9 cellular contexts compared by ENCODE assay signal in genomic region chr3:108486910-108487309, GRCh38. TPM values are rescaled to one million over a fixed set of nuclear protein-coding genes. Genes with fewer than 3 reads are reported as not detected.
A peak's percentile ranks its signal among the peaks of the same experiment; 100 is the strongest.
DNase-seq lines count a peak whose midpoint lies in the region; ATAC-seq, FAIRE-seq and TF ChIP-seq lines count a peak whose summit lies in the region.
"Had no signal": no experiment of that assay in that cellular context is flagged by ENCODE, and none has a peak within 500 bp of the region (broad histone marks: within the 10 kb centered on the region; RNA-seq: fewer than 3 reads in every experiment).

No MANE protein-coding gene starts in this region.

- no TSS peak for BruUV-seq in HepG2 (replicated peaks; lab: Mats Ljungman, UMichigan)

- no peak for FAIRE-seq in HepG2 (lab: Jason Lieb, UNC)
- peak; percentile 13 for FAIRE-seq in urothelium cell line (lab: Jason Lieb, UNC)

- TF ChIP-seq EP300 in HepG2 (IDR thresholded peaks at IDR 0.05; ENCODE audit: low read depth in 2 of 2, low read length in 2 of 2) = no peak
- TF ChIP-seq EP300 in HepG2 (CRISPR knock-in tag; IDR thresholded peaks at IDR 0.05; ENCODE audit: borderline replicate concordance) = no peak

- no peak for TF ChIP-seq POLR2A in HepG2 (IDR thresholded peaks at IDR 0.05; ENCODE audit: insufficient read depth in 1 of 2, low read depth in 2 of 2, low read length in 2 of 2)
- no peak for TF ChIP-seq POLR2A in right lobe of liver (IDR thresholded peaks at IDR 0.05)
- no peak for TF ChIP-seq POLR2A in Peyer's patch (IDR thresholded peaks at IDR 0.05)

- peaks cover 4% of the 10 kb centered on the region for H3K27me3 Mint-ChIP-seq in brain

- no peak overlapping the region for H2AFZ ChIP-seq in HepG2 (ENCODE audit: low read length)

- H3K9me3 Mint-ChIP-seq in brain = no peaks in the 10 kb centered on the region
- H3K9me3 Mint-ChIP-seq: CD14-positive monocyte had no signal

- POLR2A ChIA-PET in HepG2 (lab: Yijun Ruan, JAX) = no interaction called here

- peaks cover 0 to 3% of the 10 kb centered on the region in 2 experiments; a peak in 1 of 5 replicates for H3K27me3 ChIP-seq in HepG2 (ENCODE audit: control insufficient read depth in 1 of 2, insufficient read depth in 2 of 2, low read length in 2 of 2)
- H3K27me3 ChIP-seq in right lobe of liver = no peaks in the 10 kb centered on the region
- H3K27me3 ChIP-seq in Peyer's patch = no peaks in the 10 kb centered on the region

- DNase-seq in HepG2 (ENCODE audit: low spot score) (no peak), right lobe of liver (no peak), hippocampal formation (lab: John Stamatoyannopoulos, UW) (peak; percentile 46 to 56), urothelium cell line (ENCODE audit: low spot score) (peak; percentile 48), 8988T (no peak), Peyer's patch (no peak)

- H3K27ac ChIP-seq in HepG2 (ENCODE audit: extremely low read length, insufficient read depth, low read length) (no peak overlapping the region), right lobe of liver (no peak overlapping the region), Peyer's patch (no peak overlapping the region)

- H3K4me3 ChIP-seq in HepG2 (replicated peaks in 1 of 3; ENCODE audit: insufficient read depth in 1 of 3, low read depth in 2 of 3, low read length in 3 of 3) (no peak overlapping the region), right lobe of liver (no peak overlapping the region), Peyer's patch (no peak overlapping the region)

- no peaks in the 10 kb centered on the region for H3K79me2 ChIP-seq in HepG2 (ENCODE audit: insufficient read depth, low read length)

- peak overlapping the region; percentile 50 to 91 (median 77) for H3K27ac Mint-ChIP-seq in brain
- H3K27ac Mint-ChIP-seq: CD14-positive monocyte had no signal

- CTCF ChIA-PET in HepG2 (lab: Yijun Ruan, JAX; ENCODE audit: low intra/inter-chr PET ratio, low total read pairs) = no interaction called here

- no peak for TF ChIP-seq CTCF in HepG2 (CRISPR knock-in tag; IDR thresholded peaks at IDR 0.05)
- TF ChIP-seq CTCF in right lobe of liver (IDR thresholded peaks at IDR 0.05) = no peak
- TF ChIP-seq CTCF in brain (conservative IDR thresholded peaks at IDR 0.05) = no peak
- TF ChIP-seq CTCF in Peyer's patch (IDR thresholded peaks at IDR 0.05) = no peak

- H3K9ac ChIP-seq in HepG2 (ENCODE audit: insufficient read depth, low read depth, low read length) = no peak overlapping the region

- intact Hi-C loops in HepG2 (cut with micrococcal nuclease; ENCODE audit: unreplicated experiment) (loop anchor here (5.0 to 10.0 kb wide), 2 partner anchors 528 to 595 kb away; no protein-coding TSS in a partner anchor), right lobe of liver (cut with DNase I) (no loop called here)

- peak overlapping the region; percentile 34 to 82 (median 72) for H3K4me3 Mint-ChIP-seq in brain
- H3K4me3 Mint-ChIP-seq: CD14-positive monocyte had no signal

- H3K4me1 ChIP-seq in HepG2 (ENCODE audit: insufficient read depth, low read length) (no peaks in the 10 kb centered on the region), right lobe of liver (no peaks in the 10 kb centered on the region), Peyer's patch (no peaks in the 10 kb centered on the region)

- in situ Hi-C loops in HepG2 (cut with HindIII; ENCODE audit: extremely low pct_ligation_motif_present, low pct_unique_long_range_greater_than_20kb) = no loop called here

- no peak for TF ChIP-seq RAD21 in HepG2 (CRISPR knock-in tag; IDR thresholded peaks at IDR 0.05)

- no peaks in the 10 kb centered on the region for H3K36me3 Mint-ChIP-seq in brain
- H3K36me3 Mint-ChIP-seq: CD14-positive monocyte had no signal

- no peaks in the 10 kb centered on the region for H4K20me1 ChIP-seq in HepG2 (ENCODE audit: insufficient read depth, low read length)

- H3K36me3 ChIP-seq in HepG2 (replicated peaks in 1 of 2; ENCODE audit: control insufficient read depth in 1 of 2, insufficient read depth in 2 of 2, low read length in 2 of 2) (no peaks in the 10 kb centered on the region), right lobe of liver (no peaks in the 10 kb centered on the region), Peyer's patch (no peaks in the 10 kb centered on the region)

- no peak for ATAC-seq in HepG2
- no peak for ATAC-seq in right lobe of liver
- ATAC-seq in HG03039 (IDR thresholded peaks at IDR 0.05; ENCODE audit: unreplicated experiment) = no peak

- no peak overlapping the region for H3K4me2 ChIP-seq in HepG2 (ENCODE audit: low read depth, low read length)

- H3K4me1 Mint-ChIP-seq in brain = peaks cover 30% of the 10 kb centered on the region

- WGBS in HepG2 (ENCODE audit: low lambda C conversion rate) = 3% methylated on average over 5 of the region's 6 CpGs
- WGBS in right lobe of liver (ENCODE audit: insufficient coverage, low coverage, low lambda C conversion rate, missing lambda C conversion rate) = 33% methylated on average over 5 of the region's 6 CpGs

- H3K9me3 ChIP-seq in HepG2 (ENCODE audit: low read length) (no peaks in the 10 kb centered on the region), right lobe of liver (no peaks in the 10 kb centered on the region), Peyer's patch (no peaks in the 10 kb centered on the region)

TF ChIP-seq in HepG2, 621 proteins besides CTCF, POLR2A, EP300 and RAD21:
- TF ChIP-seq MAFK (conservative IDR thresholded peaks at IDR 0.05 in 1 of 2, IDR thresholded peaks at IDR 0.05 in 1 of 2; ENCODE audit: low read length in 2 of 2) = peak; percentile 22 to 25; a peak in 2 of 4 replicates
- TF ChIP-seq ZNF337 (CRISPR knock-in tag; IDR thresholded peaks at IDR 0.05; ENCODE audit: borderline replicate concordance, low read depth) = no peak
TF ChIP-seq in HepG2: peak in this region for 1.

RNA-seq across cellular contexts. Expression of gene MYH15, which starts 23.5 kb away (rescaled TPM):
- total RNA-seq in HepG2 (2016; rRNA removed; fragmentation: Illumina TruSeq; extraction: Trizol) (0.09 TPM in 1 of 2 replicates, not detected in the other), right lobe of liver (not detected), Peyer's patch (under 1 TPM in 2 of 4 donors, not detected in 2; 0.18 to 0.38 TPM)
- not detected in 2 replicates for total RNA-seq in HepG2 (2016; cell fraction: cytosol; rRNA removed; fragmentation: Illumina TruSeq; extraction: Trizol; ENCODE audit: low read depth)
- total RNA-seq in HepG2 (2016; cell fraction: insoluble cytoplasmic fraction; rRNA removed; fragmentation: Illumina TruSeq; extraction: Trizol) = 0.03 TPM in 1 of 2 replicates, not detected in the other
- total RNA-seq in HepG2 (2016; cell fraction: membrane; rRNA removed; fragmentation: Illumina TruSeq; extraction: Trizol) = 0.03 TPM in 1 of 2 replicates, not detected in the other
- 0.06 and 0.09 TPM in 2 replicates for total RNA-seq in HepG2 (2016; cell fraction: nucleus; rRNA removed; fragmentation: Illumina TruSeq; extraction: Trizol)
- polyA plus RNA-seq in HepG2 (2011; rRNA removed) (0.01 and 0.03 TPM in 2 replicates), brain (ENCODE audit: insufficient read depth, low read depth, low replicate concordance) (0.15 TPM)
- 0.01 TPM in 1 of 2 replicates, not detected in the other for polyA plus RNA-seq in HepG2 (2011; cell fraction: cytosol; rRNA removed)
- polyA plus RNA-seq in HepG2 (2011; cell fraction: nucleus; rRNA removed) = 0.03 and 0.09 TPM in 2 replicates
- 0.03 and 0.04 TPM in 2 replicates for polyA plus RNA-seq in HepG2 (2012)
- not detected in 2 replicates for polyA plus RNA-seq in HepG2 (2016; cell fraction: cytosol; fragmentation: Illumina TruSeq; extraction: Trizol; ENCODE audit: low read depth)
- not detected in 2 replicates for polyA plus RNA-seq in HepG2 (2016; cell fraction: insoluble cytoplasmic fraction; fragmentation: Illumina TruSeq; extraction: Trizol; ENCODE audit: low read depth)
- not detected in 2 replicates for polyA plus RNA-seq in HepG2 (2016; cell fraction: membrane; fragmentation: Illumina TruSeq; extraction: Trizol; ENCODE audit: low read depth)
- 0.10 and 0.11 TPM in 2 replicates for polyA plus RNA-seq in HepG2 (2016; cell fraction: nucleus; fragmentation: Illumina TruSeq; extraction: Trizol; ENCODE audit: insufficient read depth, low read depth)
- polyA minus RNA-seq in HepG2 (2011; rRNA and poly(A)+ RNA removed; ENCODE audit: low replicate concordance) = 0.04 and 0.05 TPM in 2 replicates
- polyA minus RNA-seq in HepG2 (2011; cell fraction: cytosol; rRNA and poly(A)+ RNA removed) = not detected in 2 replicates
- 0.13 and 0.25 TPM in 2 replicates for polyA minus RNA-seq in HepG2 (2011; cell fraction: nucleus; rRNA and poly(A)+ RNA removed)
- polyA plus RNA-seq: CD14-positive monocyte had no signal

Comparison
In these comparisons a context has a peak if more than half of its experiments do, and no peak if none do; other contexts are left out.
1. DNase-seq: peak in hippocampal formation (2 of 2) and urothelium cell line (single experiment); none in HepG2 (single experiment), right lobe of liver (0 of 3), 8988T (single experiment) and Peyer's patch (0 of 3).